Comparison of ENCODE assay signal across 9 cellular contexts in genomic region chr15:70062321-70062956, GRCh38. TPM values are rescaled to one million over a fixed set of nuclear protein-coding genes. Genes with fewer than 3 reads are reported as not detected.
DNase-seq lines count a peak whose midpoint lies in the region; ATAC-seq and TF ChIP-seq lines count a peak whose summit lies in the region.
"Had no signal": no experiment of that assay in that cellular context is flagged by ENCODE, and none has a peak within 500 bp of the region (broad histone marks: within the 10 kb centered on the region; RNA-seq: fewer than 3 reads in every experiment).

No MANE protein-coding gene starts in this region.

- TF ChIP-seq CTCF in CD14-positive monocyte (IDR thresholded peaks at IDR 0.05), result no peak

- no peak overlapping the region for H3K27ac Mint-ChIP-seq in CD14-positive monocyte
- H3K27ac Mint-ChIP-seq: activated B cell treated with CpG ODN at 0.5 μM for 24 hours had no signal

- peaks cover 3% of the 10 kb centered on the region for H3K4me1 Mint-ChIP-seq in CD14-positive monocyte
- H3K4me1 Mint-ChIP-seq: activated B cell treated with CpG ODN at 0.5 μM for 24 hours had no signal

- intact Hi-C loops in CD14-positive monocyte (cut with micrococcal nuclease), result loop anchor here in 1 of 2 donors (10.0 kb wide), 1 partner anchor 588 kb away; no protein-coding TSS in a partner anchor

- no peak overlapping the region for H3K4me3 Mint-ChIP-seq in CD14-positive monocyte
- H3K4me3 Mint-ChIP-seq: activated B cell treated with CpG ODN at 0.5 μM for 24 hours had no signal

- no peak for ATAC-seq in GM21528 (IDR thresholded peaks at IDR 0.05; ENCODE audit: low FRiP score, unreplicated experiment)

- peaks cover 92 to 100% of the 10 kb centered on the region in 2 donors for H3K36me3 Mint-ChIP-seq in CD14-positive monocyte

- peaks cover 0 to 3% (median 2%) of the 10 kb centered on the region in 3 donors for H3K27me3 Mint-ChIP-seq in CD14-positive monocyte (ENCODE audit: low read depth in 3 of 3)
- H3K27me3 Mint-ChIP-seq: activated B cell treated with CpG ODN at 0.5 μM for 24 hours had no signal

- peak; percentile 34 for DNase-seq in CD14-positive monocyte (ENCODE audit: low spot score)
- peak; percentile 82 for DNase-seq in NCI-H2196 (lab: John Stamatoyannopoulos, UW; ENCODE audit: unreplicated experiment)
- peak; percentile 93 to 95 for DNase-seq in dermis microvascular lymphatic vessel endothelial cell (ENCODE audit: low read depth in 2 of 2)
- peak; percentile 92 for DNase-seq in mucosa of gallbladder (ENCODE audit: low spot score)
- no peak for DNase-seq in DMS53 treated with DMSO at 0.1 percent for 48 hours (lab: John Stamatoyannopoulos, UW; ENCODE audit: unreplicated experiment)
- no peak for DNase-seq in 8988T
- DNase-seq in NOMO-1 (lab: John Stamatoyannopoulos, UW; ENCODE audit: unreplicated experiment in 2 of 2), result no peak
- DNase-seq: activated B cell treated with CpG ODN at 0.5 μM for 24 hours had no signal

- H3K9me3 Mint-ChIP-seq in CD14-positive monocyte, result no peaks in the 10 kb centered on the region
- H3K9me3 Mint-ChIP-seq: activated B cell treated with CpG ODN at 0.5 μM for 24 hours had no signal

RNA-seq across cellular contexts. Expression of gene TLE3, which starts 35.3 kb away (rescaled TPM):
- polyA plus RNA-seq in CD14-positive monocyte, result 10 to 100 TPM; 12.8 to 23.6 TPM
- total RNA-seq in dermis microvascular lymphatic vessel endothelial cell (11.4 and 23.4 TPM in 2 replicates), mucosa of gallbladder (42.5 TPM)

Comparison
In these comparisons a context has a peak if more than half of its experiments do, and no peak if none do; other contexts are left out.
1. DNase-seq: peak in CD14-positive monocyte (single experiment), NCI-H2196 (single experiment), dermis microvascular lymphatic vessel endothelial cell (2 of 2) and mucosa of gallbladder (single experiment); none in DMS53 treated with DMSO at 0.1 percent for 48 hours (single experiment), 8988T (single experiment) and NOMO-1 (0 of 2).